Comparison of ENCODE assay signal across 12 cellular contexts in genomic region chr16:11924046-11924445, GRCh38. TPM values are rescaled to one million over a fixed set of nuclear protein-coding genes. Genes with fewer than 3 reads are reported as not detected.
"Had no signal": no experiment of that assay in that cellular context is flagged by ENCODE, and none has a peak within 500 bp of the region (broad histone marks: within the 10 kb centered on the region; RNA-seq: fewer than 3 reads in every experiment).

No MANE protein-coding gene starts in this region.

RNA-seq across cellular contexts. Expression of gene TNFRSF17, which starts 41.0 kb away (rescaled TPM):
- total RNA-seq: activated CD4-positive, alpha-beta memory T cell treated with anti-CD3 and anti-CD28 coated beads for 36 hours; activated CD4-positive, alpha-beta memory T cell treated with anti-CD3 and anti-CD28 coated beads, Interleukin-2, amount 10 ng/mL, durations not matched to agents 7 days and 5 days; activated CD4-positive, alpha-beta T cell treated with anti-CD3 and anti-CD28 coated beads for 36 hours; activated CD4-positive, alpha-beta T cell treated with anti-CD3 and anti-CD28 coated beads, Interleukin-2, amount 10 ng/mL, durations not matched to agents 24 days and 14 days; activated CD4-positive, alpha-beta T cell treated with anti-CD3 and anti-CD28 coated beads, Interleukin-2, amount 10 ng/mL, durations not matched to agents 7 days and 5 days; activated CD8-positive, alpha-beta memory T cell treated with anti-CD3 and anti-CD28 coated beads for 36 hours; activated CD8-positive, alpha-beta memory T cell treated with anti-CD3 and anti-CD28 coated beads, Interleukin-2, amount 10 ng/mL, durations not matched to agents 7 days and 5 days; activated CD8-positive, alpha-beta T cell treated with anti-CD3 and anti-CD28 coated beads for 36 hours; activated CD8-positive, alpha-beta T cell treated with anti-CD3 and anti-CD28 coated beads, Interleukin-2, amount 10 ng/mL, durations not matched to agents 7 days and 5 days; T-helper 1 cell treated with Interleukin-12 subunit alpha and Interleukin-12 subunit beta and Interleukin-4 antibody, amounts not matched to agents 30 ng/mL and 1 ng/mL, for 36 hours; T-helper 2 cell treated with Interferon-gamma antibody and Interleukin-4, amounts not matched to agents 100 ng/mL and 5 ng/mL, for 36 hours; WTC11 had no signal
